Comparison of ENCODE assay signal across 18 cellular contexts in the genomic region with DNA sequence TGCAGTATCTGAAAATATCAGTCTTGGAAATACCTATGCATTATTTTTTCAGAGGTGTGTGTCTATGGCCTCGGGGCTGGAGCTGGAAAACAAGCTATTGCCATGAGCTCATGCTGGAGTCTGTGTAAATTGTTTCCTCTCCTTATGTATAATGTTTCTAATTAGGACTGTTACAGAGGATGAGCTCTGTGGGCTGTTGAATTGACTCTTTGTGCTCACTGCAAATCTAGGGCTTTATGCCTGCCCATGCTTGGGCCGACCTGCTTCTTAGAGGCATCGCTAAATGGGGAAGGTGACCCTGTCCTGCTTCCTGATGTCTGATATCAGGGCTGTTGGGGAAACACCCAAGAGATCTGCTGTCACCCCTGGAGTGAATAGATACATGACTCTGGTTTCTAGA.
A peak's percentile ranks its signal among the peaks of the same experiment; 100 is the strongest.
DNase-seq lines count a peak whose midpoint lies in the region; ATAC-seq and TF ChIP-seq lines count a peak whose summit lies in the region.
"Had no signal": no experiment of that assay in that cellular context is flagged by ENCODE, and none has a peak within 500 bp of the region (broad histone marks: within the 10 kb centered on the region; RNA-seq: fewer than 3 reads in every experiment).

No MANE protein-coding gene starts in this region.

- no peak for TF ChIP-seq CTCF in VCaP (conservative IDR thresholded peaks at IDR 0.05)

- no peaks in the 10 kb centered on the region for H3K36me3 Mint-ChIP-seq in activated CD4-positive, alpha-beta memory T cell treated with anti-CD3 and anti-CD28 coated beads, Interleukin-2, amount 10 ng/mL, durations not matched to agents 7 days and 5 days (ENCODE audit: low read depth)
- H3K36me3 Mint-ChIP-seq: CD8-positive, alpha-beta T cell had no signal

- CTCF ChIA-PET in activated CD4-positive, alpha-beta memory T cell treated with anti-CD3 and anti-CD28 coated beads, Interleukin-2, amount 10 ng/mL, durations not matched to agents 7 days and 5 days (lab: Charles Lee) = no interaction called here

- no peaks in the 10 kb centered on the region for H3K27me3 Mint-ChIP-seq in activated CD4-positive, alpha-beta memory T cell treated with anti-CD3 and anti-CD28 coated beads, Interleukin-2, amount 10 ng/mL, durations not matched to agents 7 days and 5 days

- DNase-seq in NCI-H146 (lab: John Stamatoyannopoulos, UW) = peak; percentile 34
- DNase-seq in globus pallidus (ENCODE audit: low spot score) = peak; percentile 69
- DNase-seq in substantia nigra (lab: John Stamatoyannopoulos, UW) = peak in 3 of 49 donors; percentile 22 to 28 (median 22)
- DNase-seq in AML-193 (lab: John Stamatoyannopoulos, UW) = no peak
- DNase-seq in activated CD4-positive, alpha-beta memory T cell treated with anti-CD3 and anti-CD28 coated beads, Interleukin-2, amount 10 ng/mL, durations not matched to agents 7 days and 5 days = no peak
- DNase-seq: CD8-positive, alpha-beta T cell; DND-41; GDM1; GM23248; NCI-H1092 treated with DMSO at 0.1 percent for 48 hours; NCI-H1930; NCI-H2227 treated with DMSO at 0.1 percent for 48 hours; NCI-H748 treated with DMSO at 0.1 percent for 48 hours; PC-9; SK-N-SH had no signal

- H3K4me1 Mint-ChIP-seq in activated CD4-positive, alpha-beta memory T cell treated with anti-CD3 and anti-CD28 coated beads, Interleukin-2, amount 10 ng/mL, durations not matched to agents 7 days and 5 days = peaks cover 36% of the 10 kb centered on the region

- POLR2A ChIA-PET in activated CD4-positive, alpha-beta memory T cell treated with anti-CD3 and anti-CD28 coated beads, Interleukin-2, amount 10 ng/mL, durations not matched to agents 7 days and 5 days (lab: Charles Lee) = no interaction called here

- ATAC-seq in GM18909 (IDR thresholded peaks at IDR 0.05; ENCODE audit: poor library complexity, unreplicated experiment) = no peak
- ATAC-seq: CD8-positive, alpha-beta T cell; K562 had no signal

- H3K4me3 Mint-ChIP-seq in activated CD4-positive, alpha-beta memory T cell treated with anti-CD3 and anti-CD28 coated beads, Interleukin-2, amount 10 ng/mL, durations not matched to agents 7 days and 5 days = no peak overlapping the region
- H3K4me3 Mint-ChIP-seq: CD8-positive, alpha-beta T cell had no signal

- no peaks in the 10 kb centered on the region for H3K9me3 Mint-ChIP-seq in activated CD4-positive, alpha-beta memory T cell treated with anti-CD3 and anti-CD28 coated beads, Interleukin-2, amount 10 ng/mL, durations not matched to agents 7 days and 5 days

- H3K27ac ChIP-seq in VCaP (peak overlapping the region; percentile 100), substantia nigra (ENCODE audit: low read depth, low read length, poor library complexity, severe bottlenecking) (peak overlapping the region; percentile 100)
- H3K27ac ChIP-seq: GM23248, PC-9 had no signal

- H3K27ac Mint-ChIP-seq in activated CD4-positive, alpha-beta memory T cell treated with anti-CD3 and anti-CD28 coated beads, Interleukin-2, amount 10 ng/mL, durations not matched to agents 7 days and 5 days = no peak overlapping the region
- H3K27ac Mint-ChIP-seq: CD8-positive, alpha-beta T cell had no signal

Comparison
In these comparisons a context has a peak if more than half of its experiments do, and no peak if none do; other contexts are left out.
1. DNase-seq: peak in NCI-H146 (single experiment) and globus pallidus (single experiment); none in AML-193 (0 of 2) and activated CD4-positive, alpha-beta memory T cell treated with anti-CD3 and anti-CD28 coated beads, Interleukin-2, amount 10 ng/mL, durations not matched to agents 7 days and 5 days (single experiment).